In genomic region chr13:36801035-36801434, GRCh38 we compare ENCODE assay signal across 15 cellular contexts.
"Had no signal": no experiment of that assay in that cellular context is flagged by ENCODE, and none has a peak within 500 bp of the region (broad histone marks: within the 10 kb centered on the region; RNA-seq: fewer than 3 reads in every experiment).

No MANE protein-coding gene starts in this region.

- H3K27ac ChIP-seq: neutrophil, right atrium auricular region, skin epidermis, thoracic aorta had no signal

- H3K4me1 ChIP-seq: right atrium auricular region had no signal

- H3K27me3 ChIP-seq: neutrophil, right atrium auricular region had no signal

- DNase-seq: activated CD4-positive, alpha-beta T cell treated with anti-CD3 and anti-CD28 coated beads, Interleukin-2, amount 50 U/mL, for 1 hour; activated T-cell treated with anti-CD3 and anti-CD28 coated beads for 4 hours; central memory CD4-positive, alpha-beta T cell; effector memory CD8-positive, alpha-beta T cell; erythroblast; hypothalamus; left cardiac atrium; naive thymus-derived CD8-positive, alpha-beta T cell; stimulated activated CD4-positive, alpha-beta T cell treated with anti-CD3 and anti-CD28 coated beads, Interleukin-4, amount 100 ng/mL, for 4 hours; stimulated activated naive CD8-positive, alpha-beta T cell treated with anti-CD3 and anti-CD28 coated beads, Interleukin-15, amount 100 ng/mL, for 72 hours had no signal

- ATAC-seq: activated T-helper 17 cell treated with anti-CD3 and anti-CD28 coated beads, Interleukin-2, amount 50 U/mL, for 72 hours; effector memory CD8-positive, alpha-beta T cell; left cardiac atrium; naive thymus-derived CD8-positive, alpha-beta T cell; stimulated activated naive CD8-positive, alpha-beta T cell treated with anti-CD3 and anti-CD28 coated beads, Interleukin-15, amount 100 ng/mL, for 72 hours had no signal

- H3K4me3 ChIP-seq: right atrium auricular region, skin epidermis, thoracic aorta had no signal

- H3K9me3 ChIP-seq: neutrophil, right atrium auricular region, thoracic aorta had no signal

- H3K36me3 ChIP-seq: neutrophil, right atrium auricular region, thoracic aorta had no signal
